Comparison of ENCODE assay signal across 9 cellular contexts in genomic region chr16:67848118-67848517, GRCh38. TPM values are rescaled to one million over a fixed set of nuclear protein-coding genes. Genes with fewer than 3 reads are reported as not detected.
A peak's percentile ranks its signal among the peaks of the same experiment; 100 is the strongest.
DNase-seq lines count a peak whose midpoint lies in the region; ATAC-seq and TF ChIP-seq lines count a peak whose summit lies in the region.
"Had no signal": no experiment of that assay in that cellular context is flagged by ENCODE, and none has a peak within 500 bp of the region (broad histone marks: within the 10 kb centered on the region; RNA-seq: fewer than 3 reads in every experiment).

No MANE protein-coding gene starts in this region.

- H3K36me3 ChIP-seq in SK-N-SH (replicated peaks in 1 of 2; ENCODE audit: control insufficient read depth in 1 of 2, insufficient read depth in 2 of 2, low read length in 1 of 2) (peaks cover 2 to 5% of the 10 kb centered on the region in 2 experiments), iPS DF 6.9 (ENCODE audit: control insufficient read depth, insufficient read depth, low read length) (no peaks in the 10 kb centered on the region), aorta (ENCODE audit: control insufficient read depth in 1 of 2, insufficient read depth in 2 of 2, low read length in 1 of 2) (no peaks in the 10 kb centered on the region)

- no peaks in the 10 kb centered on the region for H3K9me3 ChIP-seq in SK-N-SH
- no peaks in the 10 kb centered on the region for H3K9me3 ChIP-seq in iPS DF 6.9 (ENCODE audit: control insufficient read depth, insufficient read depth, low read length)
- H3K9me3 ChIP-seq in aorta (ENCODE audit: control insufficient read depth, low read length) = no peaks in the 10 kb centered on the region

- H3K4me1 Mint-ChIP-seq in activated T-helper 1 cell treated with anti-CD3 and anti-CD28 coated beads, Interleukin-12 subunit alpha, Interleukin-12 subunit beta, Interleukin-2, Interleukin-4 antibody, amounts not matched to agents 30 ng/mL and 10 ng/mL and 1 ng/mL, durations not matched to agents 14 hours and 24 hours and 36 hours (ENCODE audit: low read depth) = peaks cover 38% of the 10 kb centered on the region
- H3K4me1 Mint-ChIP-seq in stimulated activated naive CD8-positive, alpha-beta T cell treated with anti-CD3 and anti-CD28 coated beads, Interleukin-15, amount 100 ng/mL, for 72 hours = peaks cover 53% of the 10 kb centered on the region

- TF ChIP-seq CTCF in SK-N-SH (IDR thresholded peaks at IDR 0.05) = no peak

- intact Hi-C loops in activated T-helper 1 cell treated with anti-CD3 and anti-CD28 coated beads, Interleukin-12 subunit alpha, Interleukin-12 subunit beta, Interleukin-2, Interleukin-4 antibody, amounts not matched to agents 30 ng/mL and 10 ng/mL and 1 ng/mL, durations not matched to agents 14 hours and 24 hours and 36 hours (cut with micrococcal nuclease) = loop anchor here (10.0 kb wide), 1 partner anchor 467 kb away; the partner anchor contains the start of genes PRMT7 and SLC7A6OS
- intact Hi-C loops in aorta (cut with DNase I) = no loop called here

- peaks cover 6% of the 10 kb centered on the region for H3K36me3 Mint-ChIP-seq in activated T-helper 1 cell treated with anti-CD3 and anti-CD28 coated beads, Interleukin-12 subunit alpha, Interleukin-12 subunit beta, Interleukin-2, Interleukin-4 antibody, amounts not matched to agents 30 ng/mL and 10 ng/mL and 1 ng/mL, durations not matched to agents 14 hours and 24 hours and 36 hours (ENCODE audit: low read depth)

- H3K27ac Mint-ChIP-seq in activated T-helper 1 cell treated with anti-CD3 and anti-CD28 coated beads, Interleukin-12 subunit alpha, Interleukin-12 subunit beta, Interleukin-2, Interleukin-4 antibody, amounts not matched to agents 30 ng/mL and 10 ng/mL and 1 ng/mL, durations not matched to agents 14 hours and 24 hours and 36 hours = peak overlapping the region; percentile 83
- H3K27ac Mint-ChIP-seq in stimulated activated naive CD8-positive, alpha-beta T cell treated with anti-CD3 and anti-CD28 coated beads, Interleukin-15, amount 100 ng/mL, for 72 hours = peak overlapping the region in 1 of 2 donors; percentile 78

- H3K9me2 ChIP-seq in SK-N-SH = no peaks in the 10 kb centered on the region

- DNase-seq in SK-N-SH (no peak), iPS DF 6.9 (ENCODE audit: low read depth, low spot score) (no peak), DMS153 (lab: John Stamatoyannopoulos, UW) (no peak), aorta (no peak)
- DNase-seq in activated T-helper 1 cell treated with anti-CD3 and anti-CD28 coated beads, Interleukin-12 subunit alpha, Interleukin-12 subunit beta, Interleukin-2, Interleukin-4 antibody, amounts not matched to agents 30 ng/mL and 10 ng/mL and 1 ng/mL, durations not matched to agents 14 hours and 24 hours and 36 hours (ENCODE audit: low spot score) = no peak
- DNase-seq in stimulated activated naive CD8-positive, alpha-beta T cell treated with anti-CD3 and anti-CD28 coated beads, Interleukin-15, amount 100 ng/mL, for 72 hours = no peak
- DNase-seq: effector CD4-positive, alpha-beta T cell had no signal

- H3F3A ChIP-seq in SK-N-SH (replicated peaks; ENCODE audit: insufficient read depth) = peaks cover 29% of the 10 kb centered on the region

- peak overlapping the region; percentile 94 for H3K4me3 Mint-ChIP-seq in activated T-helper 1 cell treated with anti-CD3 and anti-CD28 coated beads, Interleukin-12 subunit alpha, Interleukin-12 subunit beta, Interleukin-2, Interleukin-4 antibody, amounts not matched to agents 30 ng/mL and 10 ng/mL and 1 ng/mL, durations not matched to agents 14 hours and 24 hours and 36 hours
- H3K4me3 Mint-ChIP-seq in stimulated activated naive CD8-positive, alpha-beta T cell treated with anti-CD3 and anti-CD28 coated beads, Interleukin-15, amount 100 ng/mL, for 72 hours = peak overlapping the region; percentile 90 to 92

- H3K27ac ChIP-seq in SK-N-SH (ENCODE audit: low read depth in 2 of 2, low read length in 1 of 2) (peak overlapping the region; percentile 88 to 98; a peak in 3 of 4 replicates), iPS DF 6.9 (ENCODE audit: low read length) (no peak overlapping the region), aorta (ENCODE audit: low read depth in 1 of 2, low read length in 2 of 2) (no peak overlapping the region)

- H3K9ac ChIP-seq in SK-N-SH = peak overlapping the region; percentile 100

- H4K20me1 ChIP-seq in SK-N-SH (ENCODE audit: insufficient read depth) = peaks cover 49% of the 10 kb centered on the region

- H3K27me3 Mint-ChIP-seq in activated T-helper 1 cell treated with anti-CD3 and anti-CD28 coated beads, Interleukin-12 subunit alpha, Interleukin-12 subunit beta, Interleukin-2, Interleukin-4 antibody, amounts not matched to agents 30 ng/mL and 10 ng/mL and 1 ng/mL, durations not matched to agents 14 hours and 24 hours and 36 hours (ENCODE audit: insufficient read depth) = no peaks in the 10 kb centered on the region
- no peaks in the 10 kb centered on the region for H3K27me3 Mint-ChIP-seq in stimulated activated naive CD8-positive, alpha-beta T cell treated with anti-CD3 and anti-CD28 coated beads, Interleukin-15, amount 100 ng/mL, for 72 hours

- H3K4me3 ChIP-seq in SK-N-SH (ENCODE audit: low read depth in 2 of 2, low read length in 1 of 2) = peak overlapping the region; percentile 71 to 85
- peak overlapping the region; percentile 84; the same call in 1 of the 2 replicates for H3K4me3 ChIP-seq in iPS DF 6.9 (ENCODE audit: low read length)
- peak overlapping the region in 1 of 2 donors; percentile 76 for H3K4me3 ChIP-seq in aorta (ENCODE audit: low read length in 2 of 2)

- no peak for TF ChIP-seq EP300 in SK-N-SH (IDR thresholded peaks at IDR 0.05; ENCODE audit: borderline replicate concordance in 1 of 2, low read depth in 1 of 2, low read length in 1 of 2)

- peaks cover 34 to 37% of the 10 kb centered on the region in 2 experiments for H3K4me1 ChIP-seq in SK-N-SH (ENCODE audit: control insufficient read depth in 1 of 2, insufficient read depth in 2 of 2, low read depth in 1 of 2, low read length in 1 of 2)
- peaks cover 5% of the 10 kb centered on the region; the same call in 1 of the 2 replicates for H3K4me1 ChIP-seq in iPS DF 6.9 (ENCODE audit: control insufficient read depth, insufficient read depth, low read length)
- H3K4me1 ChIP-seq in aorta (ENCODE audit: control insufficient read depth in 1 of 2, insufficient read depth in 2 of 2, low read length in 2 of 2) = peaks cover 0 to 5% of the 10 kb centered on the region in 2 donors

- peak overlapping the region; percentile 98 for H3K4me2 ChIP-seq in SK-N-SH

- WGBS in SK-N-SH (ENCODE audit: low lambda C conversion rate) = 79% methylated on average over 11 of the region's 11 CpGs
- WGBS in iPS DF 6.9 (ENCODE audit: insufficient coverage, insufficient read length) = no CpG with 5 or more reads among the region's 11 CpGs
- WGBS in aorta, 2 donors = 81 to 86% methylated on average over 11 of the region's 11 CpGs

- POLR2A ChIA-PET in SK-N-SH (lab: Yijun Ruan, JAX) = interaction anchor here (1.0 kb wide), 1 partner anchor 16 kb away, joined by 3 read pairs; no protein-coding TSS in a partner anchor

- no peaks in the 10 kb centered on the region for H3K27me3 ChIP-seq in SK-N-SH (ENCODE audit: insufficient read depth)
- H3K27me3 ChIP-seq in iPS DF 6.9 (ENCODE audit: control insufficient read depth, insufficient read depth, low read length) = no peaks in the 10 kb centered on the region
- H3K27me3 ChIP-seq in aorta (ENCODE audit: control insufficient read depth in 1 of 2, insufficient read depth in 2 of 2, low read length in 1 of 2) = no peaks in the 10 kb centered on the region

- no peaks in the 10 kb centered on the region for H3K9me3 Mint-ChIP-seq in activated T-helper 1 cell treated with anti-CD3 and anti-CD28 coated beads, Interleukin-12 subunit alpha, Interleukin-12 subunit beta, Interleukin-2, Interleukin-4 antibody, amounts not matched to agents 30 ng/mL and 10 ng/mL and 1 ng/mL, durations not matched to agents 14 hours and 24 hours and 36 hours
- no peaks in the 10 kb centered on the region for H3K9me3 Mint-ChIP-seq in stimulated activated naive CD8-positive, alpha-beta T cell treated with anti-CD3 and anti-CD28 coated beads, Interleukin-15, amount 100 ng/mL, for 72 hours

- H2AFZ ChIP-seq in SK-N-SH (ENCODE audit: low read depth) = no peak overlapping the region

- peaks cover 92% of the 10 kb centered on the region for H3K79me2 ChIP-seq in SK-N-SH (ENCODE audit: insufficient read depth)

- CTCF ChIA-PET in SK-N-SH (lab: Yijun Ruan, JAX) = interaction anchor here (1.1 to 6.3 kb wide), 5 partner anchors 11 to 80 kb away, joined by 3 to 66 read pairs (median 4); no protein-coding TSS in a partner anchor

- no peak for TF ChIP-seq RAD21 in SK-N-SH (IDR thresholded peaks at IDR 0.05; ENCODE audit: low read length)

- ATAC-seq in SK-N-SH treated with all-trans-retinoic acid at 6 μM for 48 hours = no peak
- no peak for ATAC-seq in stimulated activated naive CD8-positive, alpha-beta T cell treated with anti-CD3 and anti-CD28 coated beads, Interleukin-15, amount 100 ng/mL, for 72 hours
- ATAC-seq in GM21619 (IDR thresholded peaks at IDR 0.05; ENCODE audit: unreplicated experiment) = no peak
- ATAC-seq in aorta (ENCODE audit: low FRiP score) = no peak

RNA-seq across cellular contexts. Expression of gene CENPT, which starts 0.6 kb away (rescaled TPM):
- polyA plus RNA-seq in SK-N-SH (2012; rRNA removed) (48.6 and 57.6 TPM in 2 replicates), aorta (100 to 1,000 TPM in 1 of 2 donors, 10 to 100 TPM in 1; 28.3 to 168 TPM)
- polyA plus RNA-seq in SK-N-SH (2012; cell fraction: cytosol; rRNA removed) = 16.2 and 20.0 TPM in 2 replicates
- polyA plus RNA-seq in SK-N-SH (2012; cell fraction: nucleus; rRNA removed) = 386 and 453 TPM in 2 replicates
- 41.6 and 45.0 TPM in 2 replicates for total RNA-seq in activated T-helper 1 cell treated with anti-CD3 and anti-CD28 coated beads, Interleukin-12 subunit alpha, Interleukin-12 subunit beta, Interleukin-2, Interleukin-4 antibody, amounts not matched to agents 30 ng/mL and 10 ng/mL and 1 ng/mL, durations not matched to agents 14 hours and 24 hours and 36 hours
- total RNA-seq in aorta = 10 to 100 TPM; 39.8 to 57.9 TPM

RNA-seq across cellular contexts. Expression of gene NUTF2, which starts 1.4 kb away (rescaled TPM):
- 287 and 449 TPM in 2 replicates for polyA plus RNA-seq in SK-N-SH (2012; rRNA removed)
- 299 and 302 TPM in 2 replicates for polyA plus RNA-seq in SK-N-SH (2012; cell fraction: cytosol; rRNA removed)
- 237 and 239 TPM in 2 replicates for polyA plus RNA-seq in SK-N-SH (2012; cell fraction: nucleus; rRNA removed)
- total RNA-seq in activated T-helper 1 cell treated with anti-CD3 and anti-CD28 coated beads, Interleukin-12 subunit alpha, Interleukin-12 subunit beta, Interleukin-2, Interleukin-4 antibody, amounts not matched to agents 30 ng/mL and 10 ng/mL and 1 ng/mL, durations not matched to agents 14 hours and 24 hours and 36 hours = 183 and 186 TPM in 2 replicates
- 10 to 100 TPM; 80.7 to 88.2 TPM for total RNA-seq in aorta
- 100 to 1,000 TPM in 1 of 2 donors, 10 to 100 TPM in 1; 95.4 to 130 TPM for polyA plus RNA-seq in aorta

RNA-seq across cellular contexts. Expression of gene THAP11, which starts 6.0 kb away (rescaled TPM):
- 32.3 and 34.8 TPM in 2 replicates for polyA plus RNA-seq in SK-N-SH (2012; rRNA removed)
- polyA plus RNA-seq in SK-N-SH (2012; cell fraction: cytosol; rRNA removed) = 22.3 and 29.9 TPM in 2 replicates
- polyA plus RNA-seq in SK-N-SH (2012; cell fraction: nucleus; rRNA removed) = 12.6 and 14.7 TPM in 2 replicates
- 43.0 and 49.5 TPM in 2 replicates for total RNA-seq in activated T-helper 1 cell treated with anti-CD3 and anti-CD28 coated beads, Interleukin-12 subunit alpha, Interleukin-12 subunit beta, Interleukin-2, Interleukin-4 antibody, amounts not matched to agents 30 ng/mL and 10 ng/mL and 1 ng/mL, durations not matched to agents 14 hours and 24 hours and 36 hours
- total RNA-seq in aorta = 10 to 100 TPM; 21.5 to 24.7 TPM
- polyA plus RNA-seq in aorta = 10 to 100 TPM; 18.0 to 18.6 TPM

RNA-seq across cellular contexts. Expression of gene EDC4, which starts 24.7 kb away (rescaled TPM):
- polyA plus RNA-seq in SK-N-SH (2012; rRNA removed) (38.0 and 45.1 TPM in 2 replicates), aorta (10 to 100 TPM; 14.4 to 66.4 TPM)
- polyA plus RNA-seq in SK-N-SH (2012; cell fraction: cytosol; rRNA removed) = 15.1 and 23.7 TPM in 2 replicates
- 221 and 269 TPM in 2 replicates for polyA plus RNA-seq in SK-N-SH (2012; cell fraction: nucleus; rRNA removed)
- total RNA-seq in activated T-helper 1 cell treated with anti-CD3 and anti-CD28 coated beads, Interleukin-12 subunit alpha, Interleukin-12 subunit beta, Interleukin-2, Interleukin-4 antibody, amounts not matched to agents 30 ng/mL and 10 ng/mL and 1 ng/mL, durations not matched to agents 14 hours and 24 hours and 36 hours = 115 and 128 TPM in 2 replicates
- 10 to 100 TPM; 46.9 to 53.2 TPM for total RNA-seq in aorta

RNA-seq across cellular contexts. Expression of gene NRN1L, which starts 36.6 kb away (rescaled TPM):
- polyA plus RNA-seq in SK-N-SH (2012; rRNA removed) (0.41 and 0.45 TPM in 2 replicates), aorta (1 to 10 TPM; 1.5 to 3.2 TPM)
- polyA plus RNA-seq in SK-N-SH (2012; cell fraction: cytosol; rRNA removed) = 0.17 TPM in 1 of 2 replicates, not detected in the other
- polyA plus RNA-seq in SK-N-SH (2012; cell fraction: nucleus; rRNA removed) = 2.1 and 2.6 TPM in 2 replicates
- 0.65 and 0.76 TPM in 2 replicates for total RNA-seq in activated T-helper 1 cell treated with anti-CD3 and anti-CD28 coated beads, Interleukin-12 subunit alpha, Interleukin-12 subunit beta, Interleukin-2, Interleukin-4 antibody, amounts not matched to agents 30 ng/mL and 10 ng/mL and 1 ng/mL, durations not matched to agents 14 hours and 24 hours and 36 hours
- total RNA-seq in aorta = 1 to 10 TPM in 1 of 2 donors, not detected in 1; 2.1 TPM

Comparison
In these comparisons a context has a peak if more than half of its experiments do, and no peak if none do; other contexts are left out.
1. H3K27ac ChIP-seq: peak in SK-N-SH (2 of 2); none in iPS DF 6.9 (single experiment) and aorta (0 of 2).